ENCODE assay signal across 21 cellular contexts in the genomic region with DNA sequence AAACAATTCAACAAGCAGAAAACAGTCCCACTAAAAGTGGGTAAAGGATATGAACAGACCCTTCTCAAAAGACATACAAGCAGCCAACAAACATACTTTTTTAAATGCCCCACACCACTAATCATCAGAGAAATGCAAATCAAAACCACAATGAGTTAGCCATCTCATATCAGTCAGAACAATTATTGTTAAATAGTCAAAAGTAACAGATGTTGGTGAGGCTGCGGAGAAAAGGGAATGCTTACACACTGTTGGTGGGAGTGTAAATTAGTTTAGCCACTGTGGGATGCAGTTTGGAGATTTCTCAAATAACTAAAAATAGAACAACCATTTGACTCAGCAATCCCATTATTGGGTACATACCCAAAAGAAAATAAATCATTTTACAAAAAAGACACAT. TPM values are rescaled to one million over a fixed set of nuclear protein-coding genes. Genes with fewer than 3 reads are reported as not detected.
DNase-seq lines count a peak whose midpoint lies in the region; ATAC-seq, FAIRE-seq and TF ChIP-seq lines count a peak whose summit lies in the region.
"Had no signal": no experiment of that assay in that cellular context is flagged by ENCODE, and none has a peak within 500 bp of the region (broad histone marks: within the 10 kb centered on the region; RNA-seq: fewer than 3 reads in every experiment).

No MANE protein-coding gene starts in this region.

- no peak overlapping the region for H3K27ac Mint-ChIP-seq in CD4-positive, CD25-positive, alpha-beta regulatory T cell
- H3K27ac Mint-ChIP-seq in astrocyte (ENCODE audit: unreplicated experiment) (no peak overlapping the region), endothelial cell (ENCODE audit: unreplicated experiment) (no peak overlapping the region)
- H3K27ac Mint-ChIP-seq: B cell; CD4-positive, alpha-beta T cell; GM23338; H9 had no signal

- TF ChIP-seq CTCF in astrocyte (IDR thresholded peaks at IDR 0.05; ENCODE audit: insufficient read depth, low read depth, low read length) (no peak), endothelial cell (IDR thresholded peaks at IDR 0.05; ENCODE audit: unreplicated experiment) (no peak), colonic mucosa (IDR thresholded peaks at IDR 0.05) (no peak)

- peaks cover 79% of the 10 kb centered on the region for H3K36me3 Mint-ChIP-seq in CD4-positive, CD25-positive, alpha-beta regulatory T cell
- H3K36me3 Mint-ChIP-seq in astrocyte (ENCODE audit: low read depth, unreplicated experiment): peaks cover 67% of the 10 kb centered on the region
- H3K36me3 Mint-ChIP-seq in endothelial cell (ENCODE audit: low read depth, unreplicated experiment): peaks cover 72% of the 10 kb centered on the region

- no peak overlapping the region for H2AFZ ChIP-seq in astrocyte (ENCODE audit: low read depth, low read length)
- H2AFZ ChIP-seq: GM23338 had no signal

- H3K4me3 ChIP-seq in CD4-positive, CD25-positive, alpha-beta regulatory T cell (ENCODE audit: low read depth, low read length): peak overlapping the region; percentile 17
- no peak overlapping the region for H3K4me3 ChIP-seq in astrocyte (ENCODE audit: insufficient read depth, low read depth, low read length)
- no peak overlapping the region for H3K4me3 ChIP-seq in colonic mucosa
- H3K4me3 ChIP-seq: BLaER1, GM12878, GM23338 had no signal

- ATAC-seq in CD4-positive, CD25-positive, alpha-beta regulatory T cell (ENCODE audit: low read depth in 2 of 2): no peak
- ATAC-seq: GM12878, GM23338, HCT116 had no signal

- no peak overlapping the region for H3K4me3 Mint-ChIP-seq in CD4-positive, CD25-positive, alpha-beta regulatory T cell
- H3K4me3 Mint-ChIP-seq in astrocyte (ENCODE audit: unreplicated experiment) (no peak overlapping the region), endothelial cell (ENCODE audit: unreplicated experiment) (peak overlapping the region; percentile 74)
- H3K4me3 Mint-ChIP-seq: B cell; CD4-positive, alpha-beta T cell; GM23338; H9 had no signal

- intact Hi-C loops in colonic mucosa (cut with DNase I): no loop called here

- H3K36me3 ChIP-seq in CD4-positive, CD25-positive, alpha-beta regulatory T cell (ENCODE audit: control insufficient read depth, insufficient read depth, low read length): peaks cover 76% of the 10 kb centered on the region
- H3K36me3 ChIP-seq in astrocyte (ENCODE audit: insufficient read depth, low read length): peaks cover 11% of the 10 kb centered on the region
- H3K36me3 ChIP-seq in colonic mucosa: no peaks in the 10 kb centered on the region

- peaks cover 2 to 91% (median 54%) of the 10 kb centered on the region in 7 donors for H3K9me3 Mint-ChIP-seq in CD4-positive, CD25-positive, alpha-beta regulatory T cell
- H3K9me3 Mint-ChIP-seq in astrocyte (ENCODE audit: unreplicated experiment) (peaks cover 55% of the 10 kb centered on the region), endothelial cell (ENCODE audit: unreplicated experiment) (peaks cover 31% of the 10 kb centered on the region)

- H3K4me1 Mint-ChIP-seq in CD4-positive, CD25-positive, alpha-beta regulatory T cell: peaks cover 7 to 27% (median 13%) of the 10 kb centered on the region in 4 donors
- H3K4me1 Mint-ChIP-seq in astrocyte (ENCODE audit: low read depth, unreplicated experiment) (peaks cover 7% of the 10 kb centered on the region), endothelial cell (ENCODE audit: unreplicated experiment) (no peaks in the 10 kb centered on the region)
- H3K4me1 Mint-ChIP-seq: GM23338, H9 had no signal

- H3K9me3 ChIP-seq in CD4-positive, CD25-positive, alpha-beta regulatory T cell (ENCODE audit: control insufficient read depth in 2 of 2, low read length in 2 of 2): peaks cover 73 to 98% of the 10 kb centered on the region in 2 experiments
- H3K9me3 ChIP-seq in astrocyte (ENCODE audit: insufficient read depth, low read depth, low read length) (peaks cover 14% of the 10 kb centered on the region), colonic mucosa (peaks cover 6% of the 10 kb centered on the region)

- no peak for DNase-seq in CD4-positive, CD25-positive, alpha-beta regulatory T cell
- DNase-seq in astrocyte (ENCODE audit: low read depth): peak; percentile 63
- no peak for DNase-seq in endothelial cell (ENCODE audit: low spot score)
- DNase-seq in NCI-H146 (lab: John Stamatoyannopoulos, UW): no peak
- DNase-seq in colonic mucosa: no peak
- DNase-seq in cortex of kidney (lab: John Stamatoyannopoulos, UW): no peak
- DNase-seq: CD4-positive, alpha-beta T cell; CD8-positive, alpha-beta memory T cell; DMS 273 treated with DMSO at 0.1 percent for 48 hours; DMS79; EL; GDM1; H9 had no signal

- no peak overlapping the region for H3K4me2 ChIP-seq in astrocyte (ENCODE audit: low read length)
- H3K4me2 ChIP-seq: BLaER1, GM23338 had no signal

- FAIRE-seq in astrocyte (lab: Jason Lieb, UNC): no peak
- FAIRE-seq: D721Med, GM12878, GM19239 had no signal

- H3K4me1 ChIP-seq in CD4-positive, CD25-positive, alpha-beta regulatory T cell (ENCODE audit: control insufficient read depth, insufficient read depth, low read length, poor library complexity, severe bottlenecking): no peaks in the 10 kb centered on the region
- H3K4me1 ChIP-seq in astrocyte (ENCODE audit: insufficient read depth, low read length): no peaks in the 10 kb centered on the region
- no peaks in the 10 kb centered on the region for H3K4me1 ChIP-seq in colonic mucosa
- H3K4me1 ChIP-seq: BLaER1 had no signal

- peaks cover 57% of the 10 kb centered on the region for H3K79me2 ChIP-seq in astrocyte (ENCODE audit: insufficient read depth, low read length)

- no peak overlapping the region for H3K27ac ChIP-seq in CD4-positive, CD25-positive, alpha-beta regulatory T cell (ENCODE audit: insufficient read depth, low read length, poor library complexity, severe bottlenecking)
- H3K27ac ChIP-seq in astrocyte (ENCODE audit: low read depth, low read length) (no peak overlapping the region), colonic mucosa (no peak overlapping the region)
- H3K27ac ChIP-seq: BLaER1, C4-2B had no signal

- H3K9ac ChIP-seq in astrocyte (ENCODE audit: low read length) (no peak overlapping the region), colonic mucosa (ENCODE audit: low read depth in 2 of 2, low read length in 2 of 2) (no peak overlapping the region)
- H3K9ac ChIP-seq: BLaER1 had no signal

- H4K20me1 ChIP-seq in astrocyte (ENCODE audit: insufficient read depth, low read length): no peaks in the 10 kb centered on the region
- H4K20me1 ChIP-seq: BLaER1 had no signal

- no peaks in the 10 kb centered on the region for H3K27me3 ChIP-seq in CD4-positive, CD25-positive, alpha-beta regulatory T cell (ENCODE audit: control insufficient read depth, insufficient read depth, low read length)
- H3K27me3 ChIP-seq in astrocyte (ENCODE audit: insufficient read depth, low read length) (no peaks in the 10 kb centered on the region), colonic mucosa (no peaks in the 10 kb centered on the region)
- H3K27me3 ChIP-seq: BLaER1 had no signal

- H3K27me3 Mint-ChIP-seq in CD4-positive, CD25-positive, alpha-beta regulatory T cell: no peaks in the 10 kb centered on the region
- H3K27me3 Mint-ChIP-seq in astrocyte (ENCODE audit: low read depth, unreplicated experiment) (no peaks in the 10 kb centered on the region), endothelial cell (ENCODE audit: unreplicated experiment) (peaks cover 6% of the 10 kb centered on the region)
- H3K27me3 Mint-ChIP-seq: B cell; CD4-positive, alpha-beta T cell; CD8-positive, alpha-beta memory T cell had no signal

RNA-seq across cellular contexts. Expression of a gene that starts 8.7 kb away (rescaled TPM):
- total RNA-seq in CD4-positive, CD25-positive, alpha-beta regulatory T cell: 31.4 TPM
- polyA plus RNA-seq in CD4-positive, CD25-positive, alpha-beta regulatory T cell: 1 to 10 TPM; 4.0 to 8.3 (median 5.9) TPM
- 11.9 and 13.9 TPM in 2 replicates for total RNA-seq in astrocyte
- total RNA-seq in endothelial cell (ENCODE audit: unreplicated experiment): 19.0 TPM
- total RNA-seq in colonic mucosa: 1 to 10 TPM; 2.1 to 5.0 TPM

RNA-seq across cellular contexts. Expression of a gene that starts 36.3 kb away (rescaled TPM):
- total RNA-seq in CD4-positive, CD25-positive, alpha-beta regulatory T cell: 3.2 TPM
- 10 to 100 TPM in 2 of 4 donors, 1 to 10 TPM in 2; 5.5 to 11.1 (median 8.3) TPM for polyA plus RNA-seq in CD4-positive, CD25-positive, alpha-beta regulatory T cell
- total RNA-seq in astrocyte (22.3 and 26.6 TPM in 2 replicates), endothelial cell (ENCODE audit: unreplicated experiment) (20.6 TPM), colonic mucosa (1 to 10 TPM; 4.8 to 6.4 TPM)

RNA-seq across cellular contexts. Expression of a gene that starts 40.7 kb away (rescaled TPM):
- 7.4 TPM for total RNA-seq in CD4-positive, CD25-positive, alpha-beta regulatory T cell
- 1 to 10 TPM; 6.7 to 9.0 (median 9.0) TPM for polyA plus RNA-seq in CD4-positive, CD25-positive, alpha-beta regulatory T cell
- total RNA-seq in astrocyte (9.7 and 12.3 TPM in 2 replicates), endothelial cell (ENCODE audit: unreplicated experiment) (12.5 TPM), colonic mucosa (1 to 10 TPM in 1 of 2 donors, under 1 TPM in 1; 0.37 to 1.9 TPM)
